ENCODE assay signal across 9 cellular contexts in genomic region chr14:32252030-32252670, GRCh38. TPM values are rescaled to one million over a fixed set of nuclear protein-coding genes. Genes with fewer than 3 reads are reported as not detected.
DNase-seq lines count a peak whose midpoint lies in the region; ATAC-seq and TF ChIP-seq lines count a peak whose summit lies in the region.
"Had no signal": no experiment of that assay in that cellular context is flagged by ENCODE, and none has a peak within 500 bp of the region (broad histone marks: within the 10 kb centered on the region; RNA-seq: fewer than 3 reads in every experiment).

No MANE protein-coding gene starts in this region.

- RAD21 ChIA-PET in HCT116 (lab: Charles Lee; ENCODE audit: low non-redundant PET in 1 of 2, low total read pairs in 2 of 2, uncharacterized antibody in 2 of 2, unreplicated experiment in 2 of 2), result interaction anchor here (0.9 to 1.0 kb wide), 3 partner anchors 176 to 318 kb away, joined by 3 to 4 read pairs (median 3); partner anchors contain the start of gene ARHGAP5 (in 1 of the 2)

- intact Hi-C loops in HCT116 (cut with micrococcal nuclease), result loop anchor here (1.0 to 10.0 kb wide), 7 partner anchors 130 to 897 kb away; partner anchors contain the start of gene DTD2
- intact Hi-C loops in Right ventricle myocardium superior (cut with DNase I), result loop anchor here (5.0 to 10.0 kb wide), 3 partner anchors 213 to 745 kb away; no protein-coding TSS in a partner anchor

- H3K4me3 Mint-ChIP-seq in activated naive CD8-positive, alpha-beta T cell treated with anti-CD3 and anti-CD28 coated beads, Interleukin-2, amount 10 ng/mL, durations not matched to agents 7 days and 5 days, result no peak overlapping the region

- H3K4me1 Mint-ChIP-seq in activated naive CD8-positive, alpha-beta T cell treated with anti-CD3 and anti-CD28 coated beads, Interleukin-2, amount 10 ng/mL, durations not matched to agents 7 days and 5 days, result no peaks in the 10 kb centered on the region

- no peaks in the 10 kb centered on the region for H3K27me3 Mint-ChIP-seq in activated naive CD8-positive, alpha-beta T cell treated with anti-CD3 and anti-CD28 coated beads, Interleukin-2, amount 10 ng/mL, durations not matched to agents 7 days and 5 days

- BruUV-seq in HCT116 (replicated peaks; lab: Mats Ljungman, UMichigan), result no TSS peak

- H3F3A ChIP-seq in MM.1S (ENCODE audit: insufficient read depth, low read length), result no peaks in the 10 kb centered on the region

- peak; percentile 96 for TF ChIP-seq RAD21 in HCT116 (IDR thresholded peaks at IDR 0.05; ENCODE audit: low read depth)

- H3K4me2 ChIP-seq in HCT116 (ENCODE audit: low read length), result peak overlapping the region; percentile 22
- H3K4me2 ChIP-seq in MM.1S (ENCODE audit: low read depth, low read length), result no peak overlapping the region

- H3K79me2 ChIP-seq in HCT116 (ENCODE audit: insufficient read depth, low read length) (no peaks in the 10 kb centered on the region), MM.1S (ENCODE audit: low read length) (no peaks in the 10 kb centered on the region)

- H3K27me3 ChIP-seq in HCT116 (ENCODE audit: insufficient read depth, low read length) (no peaks in the 10 kb centered on the region), MM.1S (replicated peaks; ENCODE audit: insufficient read depth, low read length) (no peaks in the 10 kb centered on the region)
- H3K27me3 ChIP-seq: neutrophil had no signal

- CTCF ChIA-PET in GM10248 (lab: Yijun Ruan, JAX), result interaction anchor here (0.7 to 7.1 kb wide), 26 partner anchors 9 to 742 kb away, joined by 3 to 135 read pairs (median 5); partner anchors contain the start of gene ARHGAP5
- CTCF ChIA-PET in HCT116 (lab: Charles Lee), result interaction anchor here (0.9 to 5.4 kb wide), 11 partner anchors 9 to 742 kb away, joined by 3 to 73 read pairs (median 6); no protein-coding TSS in a partner anchor

- no peak for TF ChIP-seq POLR2A in HCT116 (IDR thresholded peaks at IDR 0.05; ENCODE audit: borderline replicate concordance, extremely low read depth, insufficient read depth, insufficient read length)

- DNase-seq in GM10248 (ENCODE audit: extremely low spot score) (peak; percentile 60), HCT116 (ENCODE audit: low read depth, low spot score) (peak; percentile 62), MM.1S (peak; percentile 42), RKO (ENCODE audit: low spot score) (peak; percentile 78), Right ventricle myocardium superior (no peak), pons (ENCODE audit: low spot score) (peak; percentile 93), cortex of kidney (lab: John Stamatoyannopoulos, UW) (no peak)
- no peak for DNase-seq in activated naive CD8-positive, alpha-beta T cell treated with anti-CD3 and anti-CD28 coated beads, Interleukin-2, amount 10 ng/mL, durations not matched to agents 7 days and 5 days

- ATAC-seq in HCT116 (peak; percentile 89), Right ventricle myocardium superior (ENCODE audit: poor library complexity) (peak; percentile 79)
- peak; percentile 90 for ATAC-seq in activated naive CD8-positive, alpha-beta T cell treated with anti-CD3 and anti-CD28 coated beads, Interleukin-2, amount 10 ng/mL, durations not matched to agents 7 days and 5 days (ENCODE audit: low read depth)

- H2AFZ ChIP-seq in HCT116 (ENCODE audit: low read depth, low read length, poor library complexity, severe bottlenecking) (peak overlapping the region; percentile 89), MM.1S (ENCODE audit: low read length) (peak overlapping the region; percentile 69; the same call in 1 of the 2 replicates)

- H3K9ac ChIP-seq in HCT116 (ENCODE audit: low read length) (no peak overlapping the region), MM.1S (ENCODE audit: low read length) (no peak overlapping the region)

- H3K9me2 ChIP-seq in HCT116 (ENCODE audit: insufficient read depth) (no peaks in the 10 kb centered on the region), MM.1S (replicated peaks; ENCODE audit: insufficient read depth, low read length) (no peaks in the 10 kb centered on the region)

- no peaks in the 10 kb centered on the region for H3K36me3 Mint-ChIP-seq in activated naive CD8-positive, alpha-beta T cell treated with anti-CD3 and anti-CD28 coated beads, Interleukin-2, amount 10 ng/mL, durations not matched to agents 7 days and 5 days

- no peaks in the 10 kb centered on the region for H4K20me1 ChIP-seq in HCT116 (ENCODE audit: insufficient read depth)
- no peaks in the 10 kb centered on the region for H4K20me1 ChIP-seq in MM.1S (ENCODE audit: insufficient read depth, low read length)

- H3K4me1 ChIP-seq in HCT116 (ENCODE audit: control insufficient read depth in 1 of 2, insufficient read depth in 2 of 2, low read length in 2 of 2) (peaks cover 0 to 10% of the 10 kb centered on the region in 2 experiments; a peak in 2 of 4 replicates), MM.1S (ENCODE audit: low read length) (no peaks in the 10 kb centered on the region)

- TF ChIP-seq CTCF in GM10248 (IDR thresholded peaks at IDR 0.05; ENCODE audit: control extremely low read depth, extremely low read depth, low read depth, missing control alignments), result peak; percentile 86
- TF ChIP-seq CTCF in HCT116 (IDR thresholded peaks at IDR 0.05 in 2 of 3, conservative IDR thresholded peaks at IDR 0.05 in 1 of 3; ENCODE audit: borderline replicate concordance in 1 of 3, insufficient read depth in 1 of 3, low read depth in 2 of 3, low read length in 2 of 3), result peak; percentile 81 to 93 (median 89)
- TF ChIP-seq CTCF in MM.1S (IDR thresholded peaks at IDR 0.05; ENCODE audit: low read length), result peak; percentile 73

- no peak overlapping the region for H3K27ac Mint-ChIP-seq in activated naive CD8-positive, alpha-beta T cell treated with anti-CD3 and anti-CD28 coated beads, Interleukin-2, amount 10 ng/mL, durations not matched to agents 7 days and 5 days

- POLR2A ChIA-PET in GM10248 (lab: Yijun Ruan, JAX) (no interaction called here), HCT116 (lab: Charles Lee) (interaction anchor here (1.3 kb wide), 1 partner anchor 318 kb away, joined by 4 read pairs; no protein-coding TSS in a partner anchor)
- POLR2A ChIA-PET in activated naive CD8-positive, alpha-beta T cell treated with anti-CD3 and anti-CD28 coated beads, Interleukin-2, amount 10 ng/mL, durations not matched to agents 7 days and 5 days (lab: Charles Lee), result no interaction called here

- H3K27ac ChIP-seq in HCT116 (ENCODE audit: low read depth, low read length) (no peak overlapping the region), MM.1S (ENCODE audit: low read length) (no peak overlapping the region)
- H3K27ac ChIP-seq: neutrophil had no signal

- no peaks in the 10 kb centered on the region for H3K9me3 Mint-ChIP-seq in activated naive CD8-positive, alpha-beta T cell treated with anti-CD3 and anti-CD28 coated beads, Interleukin-2, amount 10 ng/mL, durations not matched to agents 7 days and 5 days

- H3K36me3 ChIP-seq in HCT116 (ENCODE audit: control insufficient read depth in 1 of 2, insufficient read depth in 2 of 2, low read length in 2 of 2) (no peaks in the 10 kb centered on the region), MM.1S (replicated peaks; ENCODE audit: insufficient read depth, low read length) (no peaks in the 10 kb centered on the region)
- H3K36me3 ChIP-seq: neutrophil had no signal

- no peak overlapping the region for H3K4me3 ChIP-seq in HCT116 (replicated peaks in 1 of 2; ENCODE audit: low read depth in 1 of 2, low read length in 2 of 2)
- no peak overlapping the region for H3K4me3 ChIP-seq in MM.1S (ENCODE audit: low read length)

- H3K9me3 ChIP-seq in HCT116 (ENCODE audit: control insufficient read depth in 1 of 2, insufficient read depth in 1 of 2, low read depth in 1 of 2, low read length in 2 of 2) (no peaks in the 10 kb centered on the region), MM.1S (replicated peaks; ENCODE audit: insufficient read depth, low read length) (no peaks in the 10 kb centered on the region)
- H3K9me3 ChIP-seq: neutrophil had no signal

TF ChIP-seq in HCT116, 20 proteins besides CTCF, POLR2A, EP300 and RAD21:
- TF ChIP-seq FOSL1 (IDR thresholded peaks at IDR 0.05; ENCODE audit: low read depth) (no peak), ZFX (IDR thresholded peaks at IDR 0.05) (no peak), CBX3 (IDR thresholded peaks at IDR 0.05; ENCODE audit: low read depth) (no peak), MAX (IDR thresholded peaks at IDR 0.05) (no peak)

RNA-seq across cellular contexts. Expression of gene RNU6-8, which starts 49.1 kb away (rescaled TPM):
- total RNA-seq in HCT116 (2021; ENCODE audit: unreplicated experiment) (not detected), Right ventricle myocardium superior (not detected)
- polyA plus RNA-seq in HCT116 (2012), result not detected in 2 replicates
- not detected for total RNA-seq in activated naive CD8-positive, alpha-beta T cell treated with anti-CD3 and anti-CD28 coated beads, Interleukin-2, amount 10 ng/mL, durations not matched to agents 7 days and 5 days

RNA-seq across cellular contexts. Expression of gene RNU6-7, which starts 50.3 kb away (rescaled TPM):
- total RNA-seq in HCT116 (2021; ENCODE audit: unreplicated experiment) (not detected), Right ventricle myocardium superior (not detected)
- not detected in 2 replicates for polyA plus RNA-seq in HCT116 (2012)
- not detected for total RNA-seq in activated naive CD8-positive, alpha-beta T cell treated with anti-CD3 and anti-CD28 coated beads, Interleukin-2, amount 10 ng/mL, durations not matched to agents 7 days and 5 days

Comparison
In these comparisons a context has a peak if more than half of its experiments do, and no peak if none do; other contexts are left out.
1. DNase-seq: peak in GM10248 (single experiment), HCT116 (single experiment), MM.1S (single experiment), RKO (single experiment) and pons (single experiment); none in activated naive CD8-positive, alpha-beta T cell treated with anti-CD3 and anti-CD28 coated beads, Interleukin-2, amount 10 ng/mL, durations not matched to agents 7 days and 5 days (single experiment), Right ventricle myocardium superior (single experiment) and cortex of kidney (single experiment).
2. Peak in every context shown above with its lines, with median percentiles within 50 percentile points of each other: CTCF ChIP-seq and ATAC-seq.